26 cellular contexts compared by ENCODE assay signal in genomic region chr6:40438556-40438955, GRCh38.
"Had no signal": no experiment of that assay in that cellular context is flagged by ENCODE, and none has a peak within 500 bp of the region (broad histone marks: within the 10 kb centered on the region; RNA-seq: fewer than 3 reads in every experiment).

No MANE protein-coding gene starts in this region.

- H3K27ac ChIP-seq: esophagus muscularis mucosa, heart right ventricle, left lung, lower lobe of right lung, testis, transverse colon, WERI-Rb-1 had no signal

- H3K4me3 ChIP-seq: esophagus muscularis mucosa, heart right ventricle, left lung, lower lobe of right lung, testis, transverse colon had no signal

- H3K36me3 ChIP-seq: esophagus muscularis mucosa, heart right ventricle, left lung, lower lobe of right lung, transverse colon, WERI-Rb-1 had no signal

- H3K4me1 ChIP-seq: esophagus muscularis mucosa, heart right ventricle, left lung, lower lobe of right lung, testis, transverse colon had no signal

- H3K9me3 ChIP-seq: esophagus muscularis mucosa, heart right ventricle, left lung, lower lobe of right lung, testis, transverse colon had no signal

- DNase-seq: activated CD4-positive, alpha-beta T cell treated with anti-CD3 and anti-CD28 coated beads for 48 hours; activated CD4-positive, alpha-beta T cell treated with anti-CD3 and anti-CD28 coated beads, Interleukin-2, amount 50 U/mL, for 48 hours; activated CD8-positive, alpha-beta memory T cell treated with anti-CD3 and anti-CD28 coated beads, Interleukin-2, amount 50 U/mL, for 4 hours; activated gamma-delta T cell; activated naive CD4-positive, alpha-beta T cell treated with anti-CD3 and anti-CD28 coated beads, Interleukin-2, amount 10 ng/mL, durations not matched to agents 7 days and 5 days; activated naive CD8-positive, alpha-beta T cell treated with anti-CD3 and anti-CD28 coated beads, Interleukin-2, amount 10 ng/mL, durations not matched to agents 7 days and 5 days; activated T-cell treated with anti-CD3 and anti-CD28 coated beads, Interleukin-2, amount 50 U/mL, for 1 hour; amniotic stem cell; caudate nucleus; endodermal cell; foreskin melanocyte; heart right ventricle; left lung; lower lobe of right lung; mesenchymal stem cell; naive thymus-derived CD8-positive, alpha-beta T cell; right cardiac atrium; stimulated activated CD4-positive, alpha-beta T cell treated with anti-CD3 and anti-CD28 coated beads, Interleukin-2, amount 100 ng/mL, for 48 hours; stimulated activated naive CD8-positive, alpha-beta T cell treated with anti-CD3 and anti-CD28 coated beads, Interleukin-15, Interleukin-2, amounts not matched to agents 100 U/mL and 50 U/mL, for 24 hours; T1000; testis; transverse colon; WERI-Rb-1 had no signal

- H3K36me3 Mint-ChIP-seq: activated naive CD4-positive, alpha-beta T cell treated with anti-CD3 and anti-CD28 coated beads, Interleukin-2, amount 10 ng/mL, durations not matched to agents 7 days and 5 days; activated naive CD8-positive, alpha-beta T cell treated with anti-CD3 and anti-CD28 coated beads, Interleukin-2, amount 10 ng/mL, durations not matched to agents 7 days and 5 days; naive thymus-derived CD8-positive, alpha-beta T cell had no signal

- H3K4me3 Mint-ChIP-seq: activated naive CD4-positive, alpha-beta T cell treated with anti-CD3 and anti-CD28 coated beads, Interleukin-2, amount 10 ng/mL, durations not matched to agents 7 days and 5 days; activated naive CD8-positive, alpha-beta T cell treated with anti-CD3 and anti-CD28 coated beads, Interleukin-2, amount 10 ng/mL, durations not matched to agents 7 days and 5 days; dendritic cell treated with granulocyte-macrophage colony-stimulating factor and Interleukin-4, amounts not matched to agents 40 ng/mL and 50 ng/mL, for 4 days; endodermal cell; naive thymus-derived CD8-positive, alpha-beta T cell had no signal

- H3K27me3 Mint-ChIP-seq: activated naive CD8-positive, alpha-beta T cell treated with anti-CD3 and anti-CD28 coated beads, Interleukin-2, amount 10 ng/mL, durations not matched to agents 7 days and 5 days had no signal

- H3K9me3 Mint-ChIP-seq: activated naive CD4-positive, alpha-beta T cell treated with anti-CD3 and anti-CD28 coated beads, Interleukin-2, amount 10 ng/mL, durations not matched to agents 7 days and 5 days; activated naive CD8-positive, alpha-beta T cell treated with anti-CD3 and anti-CD28 coated beads, Interleukin-2, amount 10 ng/mL, durations not matched to agents 7 days and 5 days; dendritic cell treated with granulocyte-macrophage colony-stimulating factor and Interleukin-4, amounts not matched to agents 40 ng/mL and 50 ng/mL, for 4 days; endodermal cell; naive thymus-derived CD8-positive, alpha-beta T cell had no signal

- H3K27me3 ChIP-seq: esophagus muscularis mucosa, left lung, testis, transverse colon had no signal

- H3K27ac Mint-ChIP-seq: activated naive CD4-positive, alpha-beta T cell treated with anti-CD3 and anti-CD28 coated beads, Interleukin-2, amount 10 ng/mL, durations not matched to agents 7 days and 5 days; activated naive CD8-positive, alpha-beta T cell treated with anti-CD3 and anti-CD28 coated beads, Interleukin-2, amount 10 ng/mL, durations not matched to agents 7 days and 5 days; dendritic cell treated with granulocyte-macrophage colony-stimulating factor and Interleukin-4, amounts not matched to agents 40 ng/mL and 50 ng/mL, for 4 days; endodermal cell; naive thymus-derived CD8-positive, alpha-beta T cell had no signal

- ATAC-seq: activated CD4-positive, CD25-positive, alpha-beta regulatory T cell treated with anti-CD3 and anti-CD28 coated beads, Interleukin-2, amount 50 U/mL, for 24 hours; heart right ventricle; left lung; lower lobe of right lung; naive thymus-derived CD8-positive, alpha-beta T cell; right cardiac atrium; stimulated activated naive CD8-positive, alpha-beta T cell treated with anti-CD3 and anti-CD28 coated beads, Interleukin-15, Interleukin-2, amounts not matched to agents 100 U/mL and 50 U/mL, for 24 hours had no signal
